18 cellular contexts compared by ENCODE assay signal in the genomic region with DNA sequence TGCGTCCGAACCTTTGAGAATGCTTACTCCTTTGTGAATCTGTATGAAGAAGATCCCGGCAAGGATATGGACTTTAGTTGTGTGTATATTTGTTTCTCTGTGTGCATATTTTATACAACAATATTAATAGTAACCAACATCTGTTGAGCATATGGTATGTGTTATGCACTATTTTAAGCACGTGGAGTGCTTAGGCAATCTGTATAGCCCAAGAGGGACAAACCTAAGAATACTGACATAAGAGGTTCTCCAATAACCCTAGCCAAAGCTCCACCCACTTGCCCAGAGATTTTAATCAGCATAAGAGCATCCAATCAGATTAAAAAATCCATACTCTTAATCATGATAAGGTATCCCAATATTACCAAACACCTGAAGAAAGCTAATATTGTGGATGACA.
"Had no signal": no experiment of that assay in that cellular context is flagged by ENCODE, and none has a peak within 500 bp of the region (broad histone marks: within the 10 kb centered on the region; RNA-seq: fewer than 3 reads in every experiment).

No MANE protein-coding gene starts in this region.

- H3K4me3 ChIP-seq: dorsolateral prefrontal cortex, heart right ventricle, right atrium auricular region, skin epidermis, upper lobe of right lung had no signal

- H3K27ac ChIP-seq: epithelial cell of prostate, heart right ventricle, right atrium auricular region, upper lobe of right lung had no signal

- H3K27me3 ChIP-seq: right atrium auricular region, upper lobe of right lung had no signal

- H3K27me3 Mint-ChIP-seq: brain had no signal

- H3K9me3 Mint-ChIP-seq: activated CD4-positive, alpha-beta T cell treated with anti-CD3 and anti-CD28 coated beads, Interleukin-2, amount 10 ng/mL, durations not matched to agents 24 days and 14 days; activated CD8-positive, alpha-beta T cell treated with anti-CD3 and anti-CD28 coated beads for 36 hours; activated naive CD4-positive, alpha-beta T cell treated with anti-CD3 and anti-CD28 coated beads, Interleukin-2, amount 10 ng/mL, durations not matched to agents 7 days and 5 days; activated naive CD8-positive, alpha-beta T cell treated with anti-CD3 and anti-CD28 coated beads, Interleukin-2, amount 50 U/mL, for 24 hours; activated T-cell treated with anti-CD3 and anti-CD28 coated beads, Interleukin-2, amount 50 U/mL, for 24 hours; stimulated activated naive CD8-positive, alpha-beta T cell treated with anti-CD3 and anti-CD28 coated beads, Interleukin-15, amount 100 ng/mL, for 72 hours; T-helper 2 cell treated with Interferon-gamma antibody and Interleukin-4, amounts not matched to agents 5 μg/mL and 100 μg/mL, for 36 hours had no signal

- H3K36me3 ChIP-seq: heart right ventricle, right atrium auricular region, upper lobe of right lung had no signal

- H3K4me1 ChIP-seq: heart right ventricle, right atrium auricular region, upper lobe of right lung had no signal

- ATAC-seq: activated CD8-positive, alpha-beta T cell treated with anti-CD3 and anti-CD28 coated beads for 36 hours; activated naive CD8-positive, alpha-beta T cell treated with anti-CD3 and anti-CD28 coated beads, Interleukin-2, amount 50 U/mL, for 24 hours; heart right ventricle; stimulated activated naive CD8-positive, alpha-beta T cell treated with anti-CD3 and anti-CD28 coated beads, Interleukin-15, amount 100 ng/mL, for 72 hours; upper lobe of right lung had no signal

- H3K9me3 ChIP-seq: upper lobe of right lung had no signal

- H3K36me3 Mint-ChIP-seq: activated naive CD4-positive, alpha-beta T cell treated with anti-CD3 and anti-CD28 coated beads, Interleukin-2, amount 10 ng/mL, durations not matched to agents 7 days and 5 days; brain had no signal

- H3K4me1 Mint-ChIP-seq: activated CD4-positive, alpha-beta T cell treated with anti-CD3 and anti-CD28 coated beads, Interleukin-2, amount 10 ng/mL, durations not matched to agents 24 days and 14 days; activated naive CD4-positive, alpha-beta T cell treated with anti-CD3 and anti-CD28 coated beads, Interleukin-2, amount 10 ng/mL, durations not matched to agents 7 days and 5 days; activated naive CD8-positive, alpha-beta T cell treated with anti-CD3 and anti-CD28 coated beads, Interleukin-2, amount 50 U/mL, for 24 hours; memory B cell had no signal

- H3K27ac Mint-ChIP-seq: activated CD4-positive, alpha-beta T cell treated with anti-CD3 and anti-CD28 coated beads, Interleukin-2, amount 10 ng/mL, durations not matched to agents 24 days and 14 days; activated CD8-positive, alpha-beta T cell treated with anti-CD3 and anti-CD28 coated beads for 36 hours; activated naive CD4-positive, alpha-beta T cell treated with anti-CD3 and anti-CD28 coated beads, Interleukin-2, amount 10 ng/mL, durations not matched to agents 7 days and 5 days; activated naive CD8-positive, alpha-beta T cell treated with anti-CD3 and anti-CD28 coated beads, Interleukin-2, amount 50 U/mL, for 24 hours; activated T-cell treated with anti-CD3 and anti-CD28 coated beads, Interleukin-2, amount 50 U/mL, for 24 hours; brain; memory B cell; progenitor cell of endocrine pancreas; stimulated activated naive CD8-positive, alpha-beta T cell treated with anti-CD3 and anti-CD28 coated beads, Interleukin-15, amount 100 ng/mL, for 72 hours; T-helper 2 cell treated with Interferon-gamma antibody and Interleukin-4, amounts not matched to agents 5 μg/mL and 100 μg/mL, for 36 hours had no signal

- H3K4me3 Mint-ChIP-seq: activated CD4-positive, alpha-beta T cell treated with anti-CD3 and anti-CD28 coated beads, Interleukin-2, amount 10 ng/mL, durations not matched to agents 24 days and 14 days; activated CD8-positive, alpha-beta T cell treated with anti-CD3 and anti-CD28 coated beads for 36 hours; activated naive CD4-positive, alpha-beta T cell treated with anti-CD3 and anti-CD28 coated beads, Interleukin-2, amount 10 ng/mL, durations not matched to agents 7 days and 5 days; activated naive CD8-positive, alpha-beta T cell treated with anti-CD3 and anti-CD28 coated beads, Interleukin-2, amount 50 U/mL, for 24 hours; activated T-cell treated with anti-CD3 and anti-CD28 coated beads, Interleukin-2, amount 50 U/mL, for 24 hours; brain; memory B cell; stimulated activated naive CD8-positive, alpha-beta T cell treated with anti-CD3 and anti-CD28 coated beads, Interleukin-15, amount 100 ng/mL, for 72 hours; T-helper 2 cell treated with Interferon-gamma antibody and Interleukin-4, amounts not matched to agents 5 μg/mL and 100 μg/mL, for 36 hours had no signal

- DNase-seq: activated CD4-positive, alpha-beta T cell treated with anti-CD3 and anti-CD28 coated beads, Interleukin-2, amount 10 ng/mL, durations not matched to agents 24 days and 14 days; activated CD8-positive, alpha-beta T cell treated with anti-CD3 and anti-CD28 coated beads for 36 hours; activated effector memory CD4-positive, alpha-beta T cell treated with Interleukin-2 at 50 U/mL for 16 hours; activated naive CD4-positive, alpha-beta T cell treated with anti-CD3 and anti-CD28 coated beads, Interleukin-2, amount 10 ng/mL, durations not matched to agents 7 days and 5 days; activated naive CD8-positive, alpha-beta T cell treated with anti-CD3 and anti-CD28 coated beads, Interleukin-2, amount 50 U/mL, for 24 hours; activated T-cell treated with anti-CD3 and anti-CD28 coated beads, Interleukin-2, amount 50 U/mL, for 24 hours; heart right ventricle; stimulated activated CD4-positive, alpha-beta T cell treated with anti-CD3 and anti-CD28 coated beads, Interleukin-4, amount 100 ng/mL, for 1 hour; stimulated activated naive CD8-positive, alpha-beta T cell treated with anti-CD3 and anti-CD28 coated beads, Interleukin-15, amount 100 ng/mL, for 72 hours; upper lobe of right lung had no signal
